Comparison of ENCODE assay signal across 8 cellular contexts in the genomic region with DNA sequence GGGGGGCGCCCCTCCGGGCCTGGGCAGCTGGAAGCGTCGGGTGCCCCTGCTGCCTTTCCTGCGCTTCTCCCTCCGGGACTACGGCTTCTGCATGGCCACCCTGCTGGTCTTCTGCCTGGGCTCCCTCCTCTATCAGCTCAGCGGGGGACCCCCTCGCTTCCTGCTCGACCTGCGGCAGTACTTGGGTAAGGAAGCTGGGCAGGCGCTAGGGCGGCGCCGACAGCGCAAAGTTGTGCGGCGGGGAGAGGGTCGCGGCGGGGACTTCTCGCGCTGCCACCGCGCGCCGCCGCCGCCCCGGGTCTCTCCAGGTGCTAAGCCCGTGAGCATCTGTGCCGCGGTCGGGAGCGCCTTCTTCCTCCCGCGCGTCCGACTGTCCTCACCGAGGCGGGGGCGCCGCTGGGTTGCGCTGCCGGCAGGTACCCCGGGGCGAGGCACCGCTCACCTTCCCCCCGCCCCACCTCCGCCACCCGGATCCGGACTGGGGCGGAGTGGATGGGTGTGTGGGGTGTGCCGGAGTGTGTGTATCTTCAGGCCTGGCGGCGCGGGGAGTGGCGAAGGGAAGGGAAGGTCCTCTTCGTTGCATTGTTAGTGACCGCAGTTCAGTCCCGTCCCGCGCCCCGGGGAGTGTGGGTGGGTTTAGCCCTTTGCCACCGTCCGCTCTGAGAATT. TPM values are rescaled to one million over a fixed set of nuclear protein-coding genes. Genes with fewer than 3 reads are reported as not detected.
DNase-seq lines count a peak whose midpoint lies in the region; ATAC-seq and TF ChIP-seq lines count a peak whose summit lies in the region.

No MANE protein-coding gene starts in this region.

- no peak for TF ChIP-seq CTCF in fibroblast of the aortic adventitia (IDR thresholded peaks at IDR 0.05; ENCODE audit: insufficient read depth, low read length)
- TF ChIP-seq CTCF in nephron (IDR thresholded peaks at IDR 0.05; ENCODE audit: unreplicated experiment in 3 of 3) = no peak
- no peak for TF ChIP-seq CTCF in uterus (IDR thresholded peaks at IDR 0.05)

- peak overlapping the region in 1 of 3 experiments; percentile 49 for H3K27ac Mint-ChIP-seq in nephron

- ATAC-seq in GM21717 (IDR thresholded peaks at IDR 0.05; ENCODE audit: unreplicated experiment) = peak; percentile 28
- peak; percentile 60 to 61 for ATAC-seq in activated T-cell treated with anti-CD3 and anti-CD28 coated beads, Interleukin-2, amount 50 U/mL, for 4 hours

- H3K27me3 Mint-ChIP-seq in activated T-cell treated with anti-CD3 and anti-CD28 coated beads, Interleukin-2, amount 50 U/mL, for 4 hours (ENCODE audit: low read depth) = peaks cover 33% of the 10 kb centered on the region
- peaks cover 15% of the 10 kb centered on the region for H3K27me3 Mint-ChIP-seq in nephron (ENCODE audit: low read depth)

- TF ChIP-seq POLR2A in uterus (IDR thresholded peaks at IDR 0.05) = peak in 1 of 2 donors; percentile 16

- peak overlapping the region; percentile 89 to 94 for H3K27ac ChIP-seq in uterus

- H3K36me3 ChIP-seq in uterus = no peaks in the 10 kb centered on the region

- H3K36me3 Mint-ChIP-seq in activated T-cell treated with anti-CD3 and anti-CD28 coated beads, Interleukin-2, amount 50 U/mL, for 4 hours (ENCODE audit: insufficient read depth) = no peaks in the 10 kb centered on the region
- H3K36me3 Mint-ChIP-seq in nephron (ENCODE audit: low read depth) = no peaks in the 10 kb centered on the region

- peak overlapping the region; percentile 81 for H3K4me3 Mint-ChIP-seq in activated T-cell treated with anti-CD3 and anti-CD28 coated beads, Interleukin-2, amount 50 U/mL, for 4 hours
- H3K4me3 Mint-ChIP-seq in nephron = peak overlapping the region; percentile 89 to 93 (median 89)

- no peaks in the 10 kb centered on the region for H3K27me3 ChIP-seq in uterus

- intact Hi-C loops in uterus (cut with DNase I; ENCODE audit: low total_unique reads) = loop anchor here (5.0 kb wide), 1 partner anchor 200 kb away; no protein-coding TSS in a partner anchor

- peaks cover 25% of the 10 kb centered on the region for H3K4me1 Mint-ChIP-seq in activated T-cell treated with anti-CD3 and anti-CD28 coated beads, Interleukin-2, amount 50 U/mL, for 4 hours (ENCODE audit: low read depth)
- H3K4me1 Mint-ChIP-seq in nephron = peaks cover 48% of the 10 kb centered on the region

- H3K9me3 ChIP-seq in uterus = no peaks in the 10 kb centered on the region

- peak overlapping the region; percentile 88 for H3K4me3 ChIP-seq in fibroblast of the aortic adventitia (ENCODE audit: low read depth, low read length)
- peak overlapping the region; percentile 63 to 78 for H3K4me3 ChIP-seq in uterus

- peak; percentile 72 for DNase-seq in COLO668 (lab: John Stamatoyannopoulos, UW; ENCODE audit: unreplicated experiment)
- peak; percentile 29 for DNase-seq in NCI-H345 treated with DMSO at 0.1 percent for 48 hours (lab: John Stamatoyannopoulos, UW; ENCODE audit: unreplicated experiment)
- peak; percentile 29 for DNase-seq in activated T-cell treated with anti-CD3 and anti-CD28 coated beads, Interleukin-2, amount 50 U/mL, for 4 hours
- DNase-seq in fibroblast of the aortic adventitia (ENCODE audit: low read depth) = peak; percentile 42
- DNase-seq in uterus = peak; percentile 49
- DNase-seq in NOMO-1 treated with DMSO at 0.1 percent for 48 hours (lab: John Stamatoyannopoulos, UW; ENCODE audit: unreplicated experiment) = no peak

- H3K4me1 ChIP-seq in uterus = no peaks in the 10 kb centered on the region

- no peaks in the 10 kb centered on the region for H3K9me3 Mint-ChIP-seq in activated T-cell treated with anti-CD3 and anti-CD28 coated beads, Interleukin-2, amount 50 U/mL, for 4 hours
- no peaks in the 10 kb centered on the region for H3K9me3 Mint-ChIP-seq in nephron

RNA-seq across cellular contexts. Expression of gene UST, which starts 0.8 kb away (rescaled TPM):
- total RNA-seq in activated T-cell treated with anti-CD3 and anti-CD28 coated beads, Interleukin-2, amount 50 U/mL, for 4 hours = 1 to 10 TPM; 1.3 to 2.2 (median 1.6) TPM
- total RNA-seq in fibroblast of the aortic adventitia (ENCODE audit: low replicate concordance) = 27.1 and 36.1 TPM in 2 replicates
- total RNA-seq in uterus = 10 to 100 TPM in 3 of 4 donors, 1 to 10 TPM in 1; 6.1 to 23.2 (median 17.2) TPM
